ENCODE assay signal across 32 cellular contexts in the genomic region with DNA sequence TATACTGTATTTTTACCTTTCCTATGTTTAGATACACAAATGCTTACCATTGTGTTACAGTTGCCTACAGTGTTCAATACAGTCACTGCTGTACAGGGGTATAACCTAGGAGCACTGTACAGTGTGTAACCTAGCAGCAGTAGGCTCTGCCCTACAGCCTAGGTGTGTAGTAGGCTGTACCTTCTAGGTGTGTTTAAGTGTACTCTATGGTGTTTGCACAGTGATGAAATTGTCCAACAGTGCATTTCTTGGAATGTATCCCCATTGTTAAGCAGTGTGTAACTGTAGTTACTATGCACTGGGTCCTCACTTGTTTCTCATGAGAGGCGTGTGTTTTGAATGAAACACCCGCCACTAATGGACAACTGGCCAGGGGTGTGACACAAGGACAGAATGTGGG.
"Had no signal": no experiment of that assay in that cellular context is flagged by ENCODE, and none has a peak within 500 bp of the region (broad histone marks: within the 10 kb centered on the region; RNA-seq: fewer than 3 reads in every experiment).

No MANE protein-coding gene starts in this region.

- H3K4me1 ChIP-seq: body of pancreas, breast epithelium had no signal

- H3K4me3 ChIP-seq: adrenal gland, body of pancreas, breast epithelium had no signal

- H3K27ac ChIP-seq: adrenal gland, body of pancreas, brain microvascular endothelial cell, breast epithelium, VCaP had no signal

- ATAC-seq: activated CD8-positive, alpha-beta T cell treated with anti-CD3 and anti-CD28 coated beads for 36 hours; activated naive CD4-positive, alpha-beta T cell treated with anti-CD3 and anti-CD28 coated beads, Interleukin-2, amount 50 U/mL, for 72 hours; activated T-cell treated with anti-CD3 and anti-CD28 coated beads, Interleukin-2, amount 50 U/mL, for 4 hours; activated T-cell treated with anti-CD3 and anti-CD28 coated beads, Interleukin-2, amount 50 U/mL, for 72 hours; activated T-helper 17 cell treated with anti-CD3 and anti-CD28 coated beads, Interleukin-2, amount 50 U/mL, for 72 hours; body of pancreas; T-cell had no signal

- H3K27me3 ChIP-seq: body of pancreas, brain microvascular endothelial cell, breast epithelium had no signal

- H3K9me3 ChIP-seq: adrenal gland, body of pancreas, breast epithelium had no signal

- DNase-seq: activated B cell treated with CpG ODN at 0.5 μM for 24 hours; activated CD4-positive, alpha-beta memory T cell treated with anti-CD3 and anti-CD28 coated beads for 36 hours; activated CD4-positive, alpha-beta T cell treated with anti-CD3 and anti-CD28 coated beads for 4 hours; activated CD4-positive, alpha-beta T cell treated with anti-CD3 and anti-CD28 coated beads, Interleukin-2, amount 10 ng/mL, durations not matched to agents 24 days and 14 days; activated CD4-positive, alpha-beta T cell treated with anti-CD3 and anti-CD28 coated beads, Interleukin-2, amount 50 U/mL, for 1 hour; activated CD4-positive, alpha-beta T cell treated with anti-CD3 and anti-CD28 coated beads, Interleukin-2, amount 50 U/mL, for 4 hours; activated CD4-positive, CD25-positive, alpha-beta regulatory T cell treated with anti-CD3 and anti-CD28 coated beads, Interleukin-2, amount 50 U/mL, for 72 hours; activated CD8-positive, alpha-beta memory T cell treated with anti-CD3 and anti-CD28 coated beads, Interleukin-2, amount 50 U/mL, for 4 hours; activated CD8-positive, alpha-beta T cell treated with anti-CD3 and anti-CD28 coated beads for 36 hours; activated effector memory CD4-positive, alpha-beta T cell treated with anti-CD3 and anti-CD28 coated beads, Interleukin-2, amount 50 U/mL, for 16 hours; activated gamma-delta T cell treated with Interleukin-2 at 50 U/mL for 16 hours; activated naive CD4-positive, alpha-beta T cell; activated naive CD4-positive, alpha-beta T cell treated with anti-CD3 and anti-CD28 coated beads for 36 hours; activated naive CD4-positive, alpha-beta T cell treated with anti-CD3 and anti-CD28 coated beads, Interleukin-2, amount 50 U/mL, for 16 hours; activated naive CD8-positive, alpha-beta T cell treated with anti-CD3 and anti-CD28 coated beads for 36 hours; activated T-cell treated with anti-CD3 and anti-CD28 coated beads for 4 hours; activated T-cell treated with anti-CD3 and anti-CD28 coated beads, Interleukin-2, amount 50 U/mL, for 1 hour; activated T-cell treated with anti-CD3 and anti-CD28 coated beads, Interleukin-2, amount 50 U/mL, for 4 hours; activated T-cell treated with anti-CD3 and anti-CD28 coated beads, Interleukin-2, amount 50 U/mL, for 72 hours; adrenal gland; amniotic stem cell; aorta; body of pancreas; brain microvascular endothelial cell; central memory CD4-positive, alpha-beta T cell; T-cell; T-helper 2 cell; T-helper 9 cell had no signal

- H3K36me3 ChIP-seq: adrenal gland, brain microvascular endothelial cell, breast epithelium had no signal
